8 cellular contexts compared by ENCODE assay signal in the genomic region with DNA sequence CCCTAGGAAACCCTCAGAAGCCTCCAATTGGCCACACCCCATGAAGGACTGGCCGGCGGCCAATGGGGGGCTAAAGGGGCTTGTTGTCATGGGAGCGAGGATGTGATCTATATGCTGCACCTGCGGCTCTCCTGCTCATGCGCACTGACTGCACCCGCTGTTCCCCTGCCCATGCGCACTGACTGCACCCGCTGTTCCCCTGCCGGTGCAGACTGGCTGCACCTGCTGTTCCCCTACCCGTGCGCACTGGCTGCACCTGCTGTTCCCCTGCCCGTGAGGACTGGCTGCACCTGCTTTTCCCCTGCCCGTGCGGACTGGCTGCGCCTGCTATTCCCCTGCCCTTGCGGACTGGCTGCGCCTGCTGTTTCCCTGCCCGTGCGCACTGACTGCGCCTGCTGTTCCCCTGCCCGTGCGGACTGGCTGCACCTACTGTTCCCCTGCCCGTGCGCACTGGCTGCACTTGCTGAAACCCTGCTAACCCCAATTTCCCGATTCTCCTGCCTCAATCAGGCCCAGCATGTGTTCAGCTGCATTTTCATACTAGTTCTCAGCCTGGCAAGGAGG. TPM values are rescaled to one million over a fixed set of nuclear protein-coding genes. Genes with fewer than 3 reads are reported as not detected.
DNase-seq lines count a peak whose midpoint lies in the region; ATAC-seq lines count a peak whose summit lies in the region.

No MANE protein-coding gene starts in this region.

- H3K4me3 ChIP-seq in subcutaneous abdominal adipose tissue (ENCODE audit: low read depth in 1 of 5, low read length in 5 of 5): peak overlapping the region in 3 of 5 donors; percentile 16 to 57 (median 26)

- H3K9ac ChIP-seq in subcutaneous abdominal adipose tissue (ENCODE audit: low read length in 5 of 5): no peak overlapping the region

- peaks cover 15 to 22% (median 19%) of the 10 kb centered on the region in 5 donors for H3K27me3 ChIP-seq in subcutaneous abdominal adipose tissue (ENCODE audit: control insufficient read depth in 5 of 5, insufficient read depth in 4 of 5, low read length in 5 of 5)

- peaks cover 0 to 3% (median 0%) of the 10 kb centered on the region in 9 donors for H3K9me3 Mint-ChIP-seq in naive thymus-derived CD8-positive, alpha-beta T cell

- H3K27ac Mint-ChIP-seq in naive thymus-derived CD8-positive, alpha-beta T cell: peak overlapping the region in 5 of 10 donors; percentile 7 to 86 (median 47)

- peak; percentile 99 for DNase-seq in NCI-H187 treated with DMSO at 0.1 percent for 48 hours (lab: John Stamatoyannopoulos, UW)
- DNase-seq in activated CD4-positive, CD25-positive, alpha-beta regulatory T cell treated with anti-CD3 and anti-CD28 coated beads, Interleukin-2, amount 50 U/mL, for 72 hours: peak; percentile 41
- DNase-seq in naive thymus-derived CD8-positive, alpha-beta T cell: peak in 9 of 10 donors; percentile 29 to 85 (median 57)
- no peak for DNase-seq in sciatic nerve (ENCODE audit: low spot score)

- H3K36me3 Mint-ChIP-seq in naive thymus-derived CD8-positive, alpha-beta T cell: peaks cover 0 to 6% (median 0%) of the 10 kb centered on the region in 3 donors

- no peaks in the 10 kb centered on the region for H3K36me3 ChIP-seq in subcutaneous abdominal adipose tissue (ENCODE audit: control insufficient read depth in 5 of 5, insufficient read depth in 5 of 5, low read length in 5 of 5)

- peaks cover 2 to 16% (median 11%) of the 10 kb centered on the region in 5 donors for H3K27me3 Mint-ChIP-seq in naive thymus-derived CD8-positive, alpha-beta T cell

- peaks cover 4 to 31% (median 8%) of the 10 kb centered on the region in 4 donors for H3K4me1 Mint-ChIP-seq in naive thymus-derived CD8-positive, alpha-beta T cell

- H3K4me1 ChIP-seq in subcutaneous abdominal adipose tissue (ENCODE audit: control insufficient read depth in 5 of 5, insufficient read depth in 5 of 5, low read length in 5 of 5): peaks cover 0 to 19% (median 8%) of the 10 kb centered on the region in 5 donors

- peak overlapping the region; percentile 47 for H3K27ac ChIP-seq in cingulate gyrus (ENCODE audit: low read depth, low read length)
- H3K27ac ChIP-seq in subcutaneous abdominal adipose tissue (ENCODE audit: low read depth, low read length): no peak overlapping the region

- POLR2A ChIA-PET in naive thymus-derived CD8-positive, alpha-beta T cell (lab: Charles Lee): no interaction called here

- ATAC-seq in GM18502 (IDR thresholded peaks at IDR 0.05; ENCODE audit: poor library complexity, unreplicated experiment) (peak; percentile 91), HG02870 (IDR thresholded peaks at IDR 0.05; ENCODE audit: unreplicated experiment) (peak; percentile 94), sciatic nerve (no peak)
- peak; percentile 92 to 96 for ATAC-seq in naive thymus-derived CD8-positive, alpha-beta T cell

- no peaks in the 10 kb centered on the region for H3K9me3 ChIP-seq in subcutaneous abdominal adipose tissue (ENCODE audit: control insufficient read depth in 5 of 5, low read length in 5 of 5)

- peak overlapping the region; percentile 62 to 86 (median 78) for H3K4me3 Mint-ChIP-seq in naive thymus-derived CD8-positive, alpha-beta T cell

- intact Hi-C loops in sciatic nerve (cut with DNase I): no loop called here

RNA-seq across cellular contexts. Expression of gene MCCC1, which starts 16.8 kb away (rescaled TPM):
- 10 to 100 TPM; 33.2 to 36.5 TPM for total RNA-seq in naive thymus-derived CD8-positive, alpha-beta T cell
- 10 to 100 TPM; 24.8 to 36.7 (median 29.2) TPM for polyA plus RNA-seq in naive thymus-derived CD8-positive, alpha-beta T cell
- 32.0 TPM for total RNA-seq in sciatic nerve

RNA-seq across cellular contexts. Expression of gene LAMP3, which starts 46.4 kb away (rescaled TPM):
- 1 to 10 TPM in 1 of 2 experiments, under 1 TPM in 1; 0.83 to 1.3 TPM for total RNA-seq in naive thymus-derived CD8-positive, alpha-beta T cell
- polyA plus RNA-seq in naive thymus-derived CD8-positive, alpha-beta T cell: 1 to 10 TPM; 1.4 to 4.4 (median 1.7) TPM
- 0.31 TPM for total RNA-seq in sciatic nerve
